20 cellular contexts compared by ENCODE assay signal in the genomic region with DNA sequence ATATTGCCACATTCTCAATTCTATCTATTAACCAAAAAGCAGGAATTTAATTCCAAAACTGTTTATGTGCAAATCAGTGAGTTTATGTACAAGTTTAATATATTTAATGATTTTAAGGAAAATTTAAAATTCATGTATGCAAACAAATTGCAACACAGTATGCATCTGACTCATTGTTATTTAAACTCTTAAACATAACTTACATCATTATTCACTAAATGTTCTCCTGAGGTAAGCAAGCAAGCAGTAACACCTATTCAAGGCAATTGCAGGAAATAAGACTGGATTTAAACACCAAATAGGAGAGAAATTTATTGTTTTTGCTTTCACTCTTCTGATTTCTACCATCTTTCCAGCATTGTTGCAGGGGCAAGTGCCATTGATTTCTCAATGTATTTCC.
"Had no signal": no experiment of that assay in that cellular context is flagged by ENCODE, and none has a peak within 500 bp of the region (broad histone marks: within the 10 kb centered on the region; RNA-seq: fewer than 3 reads in every experiment).

No MANE protein-coding gene starts in this region.

- H3K27me3 ChIP-seq: colonic mucosa, heart left ventricle, neutrophil, right atrium auricular region, sigmoid colon, stomach had no signal

- H3K4me1 ChIP-seq: colonic mucosa, heart left ventricle, psoas muscle, right atrium auricular region, sigmoid colon, stomach had no signal

- H3K4me3 ChIP-seq: colonic mucosa, heart left ventricle, psoas muscle, right atrium auricular region, sigmoid colon, skin epidermis, stomach, thoracic aorta had no signal

- H3K36me3 ChIP-seq: colonic mucosa, heart left ventricle, neutrophil, right atrium auricular region, sigmoid colon, stomach, thoracic aorta had no signal

- H3K27ac ChIP-seq: colonic mucosa, heart left ventricle, neutrophil, psoas muscle, right atrium auricular region, sigmoid colon, skin epidermis, stomach, thoracic aorta had no signal

- H3K9me3 ChIP-seq: colonic mucosa, heart left ventricle, neutrophil, right atrium auricular region, sigmoid colon, thoracic aorta had no signal

- DNase-seq: colonic mucosa; effector CD4-positive, alpha-beta T cell; endodermal cell; heart left ventricle; hippocampal formation; kidney glomerular epithelial cell; naive thymus-derived CD8-positive, alpha-beta T cell; psoas muscle; sigmoid colon; stimulated activated CD4-positive, alpha-beta T cell treated with anti-CD3 and anti-CD28 coated beads, Interleukin-2, amount 100 ng/mL, for 24 hours; stimulated activated CD4-positive, alpha-beta T cell treated with anti-CD3 and anti-CD28 coated beads, Interleukin-4, amount 100 ng/mL, for 4 hours; stimulated activated naive CD4-positive, alpha-beta T cell; stomach; substantia nigra; trophoblast cell had no signal

- ATAC-seq: esophagus mucosa; heart left ventricle; naive thymus-derived CD8-positive, alpha-beta T cell; psoas muscle had no signal
